8 cellular contexts compared by ENCODE assay signal in genomic region chr1:28259935-28260802, GRCh38. TPM values are rescaled to one million over a fixed set of nuclear protein-coding genes. Genes with fewer than 3 reads are reported as not detected.
DNase-seq lines count a peak whose midpoint lies in the region; ATAC-seq and TF ChIP-seq lines count a peak whose summit lies in the region.

No MANE protein-coding gene starts in this region.

- H2AFZ ChIP-seq in DND-41 (ENCODE audit: low read depth, low read length) (peak overlapping the region; percentile 90), SU-DHL-6 (ENCODE audit: low read depth, low read length, severe bottlenecking) (peak overlapping the region; percentile 47)

- peaks cover 39% of the 10 kb centered on the region for H3K4me1 ChIP-seq in DND-41 (ENCODE audit: insufficient read depth, low read length)
- H3K4me1 ChIP-seq in skeletal muscle satellite cell (ENCODE audit: control insufficient read depth, insufficient read depth, low read length) = peaks cover 17% of the 10 kb centered on the region

- DNase-seq in DND-41 = peak; percentile 66
- DNase-seq in cardiac fibroblast (ENCODE audit: low read depth in 2 of 2) = peak; percentile 86 to 96
- DNase-seq in iris pigment epithelial cell (ENCODE audit: low read depth) = peak; percentile 92
- DNase-seq in NOMO-1 treated with dmso at 0.1 percent for 144 hours (lab: John Stamatoyannopoulos, UW; ENCODE audit: unreplicated experiment) = no peak

- H3K27ac ChIP-seq in DND-41 (ENCODE audit: low read length) (peak overlapping the region; percentile 76), SU-DHL-6 (ENCODE audit: low read depth, low read length) (0 out of 2 replicates have a peak overlapping the region, but pooled peaks have one; percentile 11)

- H3K4me3 ChIP-seq in DND-41 (ENCODE audit: low read depth in 1 of 2, low read length in 2 of 2) (peak overlapping the region; percentile 79 to 97), SU-DHL-6 (ENCODE audit: insufficient read depth, low read length, poor library complexity, severe bottlenecking) (peak overlapping the region; percentile 71), cardiac fibroblast (replicated peaks in 1 of 2; ENCODE audit: low read depth in 2 of 2, low read length in 2 of 2) (peak overlapping the region; percentile 96 to 99), skeletal muscle satellite cell (ENCODE audit: low read length) (peak overlapping the region; percentile 98)

- H3K79me2 ChIP-seq in DND-41 (ENCODE audit: insufficient read depth, low read length) (peaks cover 52% of the 10 kb centered on the region), SU-DHL-6 (ENCODE audit: insufficient read depth, low read length) (peaks cover 49% of the 10 kb centered on the region)

- no peaks in the 10 kb centered on the region for H3K36me3 ChIP-seq in DND-41 (ENCODE audit: insufficient read depth, low read length)
- H3K36me3 ChIP-seq in SU-DHL-6 (ENCODE audit: low read length) = no peaks in the 10 kb centered on the region
- no peaks in the 10 kb centered on the region for H3K36me3 ChIP-seq in skeletal muscle satellite cell (ENCODE audit: insufficient read depth, low read length)

- H4K20me1 ChIP-seq in DND-41 (ENCODE audit: insufficient read depth, low read length) (peaks cover 33% of the 10 kb centered on the region; the same call in 1 of the 2 replicates), SU-DHL-6 (ENCODE audit: low read depth, low read length) (no peaks in the 10 kb centered on the region)

- H3K4me2 ChIP-seq in DND-41 (ENCODE audit: insufficient read depth, low read length) (peak overlapping the region; percentile 97), SU-DHL-6 (ENCODE audit: low read depth, low read length, poor library complexity, severe bottlenecking) (peak overlapping the region; percentile 63), skeletal muscle satellite cell (ENCODE audit: low read length) (peak overlapping the region; percentile 74)

- TF ChIP-seq CTCF in DND-41 (IDR thresholded peaks at IDR 0.05; ENCODE audit: borderline replicate concordance, extremely low read depth, low read length, poor library complexity, severe bottlenecking) = no peak
- no peak for TF ChIP-seq CTCF in SU-DHL-6 (IDR thresholded peaks at IDR 0.05; ENCODE audit: insufficient read depth, low read length, poor library complexity, severe bottlenecking)
- TF ChIP-seq CTCF in cardiac fibroblast (IDR thresholded peaks at IDR 0.05; ENCODE audit: low read depth, low read length) = no peak

- ATAC-seq in DND-41 (ENCODE audit: insufficient read depth, low read depth) = peak; percentile 2; the same call in 1 of the 3 replicates
- peak; percentile 5 for ATAC-seq in HG03460 (IDR thresholded peaks at IDR 0.05; ENCODE audit: unreplicated experiment)
- no peak for ATAC-seq in GM18870 (IDR thresholded peaks at IDR 0.05; ENCODE audit: unreplicated experiment)

- no peaks in the 10 kb centered on the region for H3K9me2 ChIP-seq in SU-DHL-6 (replicated peaks; ENCODE audit: insufficient read depth, low read length)

- no peaks in the 10 kb centered on the region for H3F3A ChIP-seq in SU-DHL-6 (ENCODE audit: insufficient read depth)

- peak overlapping the region; percentile 87 for H3K9ac ChIP-seq in DND-41 (ENCODE audit: low read depth, low read length)
- H3K9ac ChIP-seq in SU-DHL-6 (ENCODE audit: low read length) = peak overlapping the region; percentile 82
- H3K9ac ChIP-seq in skeletal muscle satellite cell (ENCODE audit: low read depth, low read length) = peak overlapping the region; percentile 95

- H3K27me3 ChIP-seq in DND-41 (ENCODE audit: insufficient read depth, low read length, poor library complexity) = no peaks in the 10 kb centered on the region
- H3K27me3 ChIP-seq in SU-DHL-6 (ENCODE audit: low read length) = no peaks in the 10 kb centered on the region
- no peaks in the 10 kb centered on the region for H3K27me3 ChIP-seq in skeletal muscle satellite cell (ENCODE audit: control insufficient read depth, insufficient read depth, low read length)

- H3K9me3 ChIP-seq in DND-41 (ENCODE audit: insufficient read depth, low read length, severe bottlenecking) (no peaks in the 10 kb centered on the region), SU-DHL-6 (ENCODE audit: insufficient read depth, low read length) (no peaks in the 10 kb centered on the region), skeletal muscle satellite cell (replicated peaks; ENCODE audit: low read length) (no peaks in the 10 kb centered on the region)

RNA-seq across cellular contexts. Expression of gene SESN2, which starts 0.9 kb away (rescaled TPM):
- total RNA-seq in skeletal muscle satellite cell (2012; rRNA removed) = 26.0 and 33.7 TPM in 2 replicates

RNA-seq across cellular contexts. Expression of gene ATP5IF1, which starts 24.2 kb away (rescaled TPM):
- 71.9 and 108 TPM in 2 replicates for total RNA-seq in skeletal muscle satellite cell (2012; rRNA removed)

RNA-seq across cellular contexts. Expression of gene DNAJC8, which starts 27.3 kb away (rescaled TPM):
- total RNA-seq in skeletal muscle satellite cell (2012; rRNA removed) = 60.9 and 61.9 TPM in 2 replicates
